Comparison of ENCODE assay signal across 8 cellular contexts in genomic region chr22:20858615-20859416, GRCh38. TPM values are rescaled to one million over a fixed set of nuclear protein-coding genes. Genes with fewer than 3 reads are reported as not detected.
DNase-seq lines count a peak whose midpoint lies in the region; ATAC-seq and TF ChIP-seq lines count a peak whose summit lies in the region.

TSS of gene PI4KA (minus strand) at chr22:20858811. CDS start at chr22:20858725, 86 bp downstream.
TSS of gene SNAP29 (plus strand) at chr22:20859007. CDS start at chr22:20859111, 104 bp downstream.

- intact Hi-C loops in left colon (cut with DNase I, micrococcal nuclease): no loop called here

- TF ChIP-seq CTCF in coronary artery (IDR thresholded peaks at IDR 0.05): no peak

- DNase-seq in NCI-H526 treated with DMSO at 0.1 percent for 48 hours (lab: John Stamatoyannopoulos, UW) (peak; percentile 91), coronary artery (ENCODE audit: low spot score) (peak; percentile 99), left colon (peak; percentile 99)
- peak; percentile 98 for DNase-seq in activated CD4-positive, alpha-beta T cell treated with anti-CD3 and anti-CD28 coated beads, Interleukin-2, amount 10 ng/mL, durations not matched to agents 7 days and 5 days
- DNase-seq in stimulated activated CD4-positive, alpha-beta T cell treated with anti-CD3 and anti-CD28 coated beads, Interleukin-1b, Interleukin-23, amount 100 ng/mL, for 4 hours (ENCODE audit: low read depth in 2 of 2): peak; percentile 91 to 96

- peaks cover 30% of the 10 kb centered on the region for H3K36me3 ChIP-seq in BLaER1

- H3K4me3 ChIP-seq in BLaER1 (peak within 1 kb of the TSS; percentile 93), coronary artery (peak within 1 kb of the TSS; percentile 95)

- H3K27me3 ChIP-seq in BLaER1: no peaks in the 10 kb centered on the region

- peaks cover 12% of the 10 kb centered on the region for H3K36me3 Mint-ChIP-seq in activated CD4-positive, alpha-beta T cell treated with anti-CD3 and anti-CD28 coated beads, Interleukin-2, amount 10 ng/mL, durations not matched to agents 7 days and 5 days (ENCODE audit: low read depth)

- peak within 1 kb of the TSS; percentile 86 for H3K27ac ChIP-seq in BLaER1
- H3K27ac ChIP-seq in coronary artery: peak within 1 kb of the TSS; percentile 70 to 94

- peak within 1 kb of the TSS; percentile 86 for H3K9ac ChIP-seq in BLaER1

- H3K9me3 ChIP-seq in BLaER1: no peaks in the 10 kb centered on the region

- H3K27ac Mint-ChIP-seq in activated CD4-positive, alpha-beta T cell treated with anti-CD3 and anti-CD28 coated beads, Interleukin-2, amount 10 ng/mL, durations not matched to agents 7 days and 5 days: peak within 1 kb of the TSS; percentile 92

- H3K4me2 ChIP-seq in BLaER1: peak within 1 kb of the TSS; percentile 92

- H3K27me3 Mint-ChIP-seq in activated CD4-positive, alpha-beta T cell treated with anti-CD3 and anti-CD28 coated beads, Interleukin-2, amount 10 ng/mL, durations not matched to agents 7 days and 5 days: no peaks in the 10 kb centered on the region

- peaks cover 37% of the 10 kb centered on the region for H3K4me1 ChIP-seq in BLaER1

- POLR2A ChIA-PET in activated CD4-positive, alpha-beta T cell treated with anti-CD3 and anti-CD28 coated beads, Interleukin-2, amount 10 ng/mL, durations not matched to agents 7 days and 5 days (lab: Charles Lee): no interaction called here

- H4K20me1 ChIP-seq in BLaER1: peaks cover 53% of the 10 kb centered on the region

- CTCF ChIA-PET in activated CD4-positive, alpha-beta T cell treated with anti-CD3 and anti-CD28 coated beads, Interleukin-2, amount 10 ng/mL, durations not matched to agents 7 days and 5 days (lab: Charles Lee): no interaction called here

- H3K9me3 Mint-ChIP-seq in activated CD4-positive, alpha-beta T cell treated with anti-CD3 and anti-CD28 coated beads, Interleukin-2, amount 10 ng/mL, durations not matched to agents 7 days and 5 days: no peaks in the 10 kb centered on the region

- H3K4me1 Mint-ChIP-seq in activated CD4-positive, alpha-beta T cell treated with anti-CD3 and anti-CD28 coated beads, Interleukin-2, amount 10 ng/mL, durations not matched to agents 7 days and 5 days: peaks cover 52% of the 10 kb centered on the region

- peak; percentile 88 for ATAC-seq in GM19328 (IDR thresholded peaks at IDR 0.05; ENCODE audit: unreplicated experiment)
- ATAC-seq in HG03469 (IDR thresholded peaks at IDR 0.05; ENCODE audit: unreplicated experiment): peak; percentile 80
- peak; percentile 94 for ATAC-seq in left colon

- peak within 1 kb of the TSS; percentile 80 for H3K4me3 Mint-ChIP-seq in activated CD4-positive, alpha-beta T cell treated with anti-CD3 and anti-CD28 coated beads, Interleukin-2, amount 10 ng/mL, durations not matched to agents 7 days and 5 days

RNA-seq across cellular contexts. Expression of gene PI4KA, which starts in this region (rescaled TPM):
- total RNA-seq in activated CD4-positive, alpha-beta T cell treated with anti-CD3 and anti-CD28 coated beads, Interleukin-2, amount 10 ng/mL, durations not matched to agents 7 days and 5 days: 100 to 1,000 TPM; 103 to 113 TPM
- total RNA-seq in left colon: 10 to 100 TPM; 77.3 to 82.4 TPM

RNA-seq across cellular contexts. Expression of gene SNAP29, which starts in this region (rescaled TPM):
- 10 to 100 TPM; 29.6 to 36.0 TPM for total RNA-seq in activated CD4-positive, alpha-beta T cell treated with anti-CD3 and anti-CD28 coated beads, Interleukin-2, amount 10 ng/mL, durations not matched to agents 7 days and 5 days
- total RNA-seq in left colon: 10 to 100 TPM; 26.3 to 30.3 TPM

Comparison
In these comparisons a context has a peak if more than half of its experiments do, and no peak if none do; other contexts are left out.
1. Peak in every context shown above with its lines: DNase-seq, ATAC-seq, H3K4me3 ChIP-seq and H3K27ac ChIP-seq.